Comparison of ENCODE assay signal across 20 cellular contexts in the genomic region with DNA sequence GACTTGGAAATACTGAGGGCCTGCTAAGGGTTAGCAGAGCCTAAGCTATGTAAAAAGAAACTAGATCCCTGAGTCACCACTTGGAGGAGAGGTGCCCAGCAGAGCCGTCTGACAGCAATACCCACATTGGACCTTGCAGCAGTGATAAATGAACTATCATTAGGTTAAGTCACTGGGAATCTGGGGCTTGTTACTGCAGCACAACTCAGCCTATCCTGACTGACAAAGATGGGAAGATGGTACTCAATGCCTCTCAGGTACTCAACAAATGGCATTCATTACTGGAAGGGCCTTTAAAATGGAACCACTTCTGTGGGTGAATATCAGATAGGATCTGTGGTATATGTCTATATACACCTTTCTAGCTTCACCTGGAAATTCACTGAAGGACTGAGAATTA.
"Had no signal": no experiment of that assay in that cellular context is flagged by ENCODE, and none has a peak within 500 bp of the region (broad histone marks: within the 10 kb centered on the region; RNA-seq: fewer than 3 reads in every experiment).

No MANE protein-coding gene starts in this region.

- H3K4me3 ChIP-seq: Peyer's patch, SJSA1, SK-N-MC had no signal

- FAIRE-seq: HepG2 had no signal

- H3K27me3 ChIP-seq: Peyer's patch had no signal

- H3K4me2 ChIP-seq: KMS-11 had no signal

- H3K36me3 ChIP-seq: Peyer's patch, SJSA1 had no signal

- H3K27ac ChIP-seq: KMS-11, Peyer's patch, SJSA1, SK-N-MC had no signal

- DNase-seq: NCI-H1048, NCI-H1105, NCI-H1417 treated with DMSO at 0.1 percent for 48 hours, NCI-H146, NCI-H1694 treated with DMSO at 0.1 percent for 48 hours, NCI-H1930, NCI-H2081, NCI-H2171, NCI-H446, NCI-H510A, NCI-H524 treated with DMSO at 0.1 percent for 48 hours, NCI-H69, NCI-H774, Peyer's patch, Right ventricle myocardium superior, SIG-M5 had no signal

- H3K4me1 ChIP-seq: Peyer's patch had no signal

- H3K9me3 ChIP-seq: Peyer's patch, SJSA1 had no signal

- ATAC-seq: HepG2 had no signal
